12 cellular contexts compared by ENCODE assay signal in the genomic region with DNA sequence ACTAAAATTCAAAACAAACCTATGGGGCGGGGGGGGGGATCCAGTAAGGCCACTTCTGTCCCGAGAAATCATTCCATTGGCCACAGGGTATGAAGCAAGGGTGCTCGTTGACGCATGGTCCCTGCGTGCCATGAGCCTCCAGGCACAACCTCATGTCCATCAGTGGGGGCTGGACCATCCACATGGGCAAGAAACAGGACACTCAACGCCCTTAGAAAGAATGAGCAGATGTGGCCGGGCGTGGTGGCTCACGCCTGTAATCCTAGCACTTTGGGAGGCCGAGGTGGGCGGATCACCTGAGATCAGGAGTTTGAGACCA. TPM values are rescaled to one million over a fixed set of nuclear protein-coding genes. Genes with fewer than 3 reads are reported as not detected.
A peak's percentile ranks its signal among the peaks of the same experiment; 100 is the strongest.
DNase-seq lines count a peak whose midpoint lies in the region; ATAC-seq, FAIRE-seq and TF ChIP-seq lines count a peak whose summit lies in the region.
"Had no signal": no experiment of that assay in that cellular context is flagged by ENCODE, and none has a peak within 500 bp of the region (broad histone marks: within the 10 kb centered on the region; RNA-seq: fewer than 3 reads in every experiment).

No MANE protein-coding gene starts in this region.

- no peak overlapping the region for H4K5ac ChIP-seq in mesendoderm (ENCODE audit: low read length)

- no peak overlapping the region for H2BK120ac ChIP-seq in mesendoderm (ENCODE audit: low read depth, low read length)

- no peak overlapping the region for H2AK5ac ChIP-seq in mesendoderm (ENCODE audit: low read length)

- ATAC-seq in GM19397 (IDR thresholded peaks at IDR 0.05; ENCODE audit: unreplicated experiment): no peak

- H3K79me2 ChIP-seq in mesendoderm (ENCODE audit: control insufficient read depth, insufficient read depth, low read length): no peaks in the 10 kb centered on the region

- no peak for TF ChIP-seq RAD21 in liver (IDR thresholded peaks at IDR 0.05)

- intact Hi-C loops in ascending aorta (cut with DNase I) (loop anchor here (2.0 kb wide), 1 partner anchor 42 kb away; no protein-coding TSS in a partner anchor), stomach (cut with DNase I; ENCODE audit: low total_unique reads) (no loop called here)

- H3K27me3 ChIP-seq in ascending aorta (no peaks in the 10 kb centered on the region), liver (ENCODE audit: control insufficient read depth in 4 of 4, insufficient read depth in 4 of 4, low read length in 3 of 4) (no peaks in the 10 kb centered on the region), stomach (no peaks in the 10 kb centered on the region), mesendoderm (ENCODE audit: insufficient read depth, low read length, poor library complexity) (no peaks in the 10 kb centered on the region)

- H3K9ac ChIP-seq in liver (ENCODE audit: low read depth in 1 of 2, low read length in 2 of 2) (no peak overlapping the region), mesendoderm (ENCODE audit: low read length) (no peak overlapping the region)

- H3K4ac ChIP-seq in mesendoderm (ENCODE audit: low read depth, low read length): no peak overlapping the region

- TF ChIP-seq CTCF in ascending aorta (IDR thresholded peaks at IDR 0.05) (no peak), liver (IDR thresholded peaks at IDR 0.05; ENCODE audit: low read depth, low read length, missing input control) (no peak), stomach (IDR thresholded peaks at IDR 0.05) (no peak)

- TF ChIP-seq EP300 in stomach (IDR thresholded peaks at IDR 0.05): no peak

- no peak overlapping the region for H3K4me2 ChIP-seq in mesendoderm (ENCODE audit: low read length)

- no peak overlapping the region for H3K18ac ChIP-seq in mesendoderm (ENCODE audit: low read length)

- no peak overlapping the region for H3K23ac ChIP-seq in mesendoderm (ENCODE audit: low read length)

- no peak for FAIRE-seq in RCC 7860 (lab: Jason Lieb, UNC)
- FAIRE-seq: colon had no signal

- no peak for TF ChIP-seq POLR2A in stomach (IDR thresholded peaks at IDR 0.05)

- H3K56ac ChIP-seq in mesendoderm (ENCODE audit: low read length): no peak overlapping the region

- H3K4me3 ChIP-seq in ascending aorta (peak overlapping the region in 1 of 2 donors; percentile 19), liver (ENCODE audit: low read depth in 1 of 3, low read length in 3 of 3) (no peak overlapping the region), stomach (peak overlapping the region in 2 of 4 donors; percentile 4 to 25), mesendoderm (ENCODE audit: low read length) (no peak overlapping the region)

- no peak overlapping the region for H4K8ac ChIP-seq in mesendoderm (ENCODE audit: low read depth, low read length)

- H3K36me3 ChIP-seq in ascending aorta (peaks cover 42 to 47% of the 10 kb centered on the region in 2 donors), liver (ENCODE audit: control insufficient read depth in 4 of 4, insufficient read depth in 3 of 4, low read depth in 1 of 4, low read length in 3 of 4) (peaks cover 7 to 63% (median 45%) of the 10 kb centered on the region in 4 donors), stomach (peaks cover 0 to 51% (median 39%) of the 10 kb centered on the region in 4 donors), mesendoderm (ENCODE audit: control insufficient read depth, insufficient read depth, low read length) (no peaks in the 10 kb centered on the region)

- H3K9me3 ChIP-seq in ascending aorta: no peaks in the 10 kb centered on the region
- H3K9me3 ChIP-seq in liver (ENCODE audit: control insufficient read depth in 4 of 4, low read length in 3 of 4): no peaks in the 10 kb centered on the region
- no peaks in the 10 kb centered on the region for H3K9me3 ChIP-seq in stomach

- no peak overlapping the region for H2BK5ac ChIP-seq in mesendoderm (ENCODE audit: low read length)

- no peak overlapping the region for H2BK15ac ChIP-seq in mesendoderm (replicated peaks; ENCODE audit: low read depth)

- H3K4me1 ChIP-seq in ascending aorta (peaks cover 13 to 36% of the 10 kb centered on the region in 2 donors), liver (ENCODE audit: control insufficient read depth in 4 of 4, insufficient read depth in 4 of 4, low read length in 3 of 4) (peaks cover 3 to 83% (median 71%) of the 10 kb centered on the region in 4 donors), stomach (peaks cover 24 to 62% (median 40%) of the 10 kb centered on the region in 4 donors), mesendoderm (ENCODE audit: control insufficient read depth, low read depth, low read length) (no peaks in the 10 kb centered on the region)

- no peaks in the 10 kb centered on the region for H3K79me1 ChIP-seq in mesendoderm (ENCODE audit: low read length)

- DNase-seq in RPMI7951 (ENCODE audit: low read depth) (peak; percentile 100), ascending aorta (ENCODE audit: low spot score in 2 of 2) (no peak), stomach (no peak), mesendoderm (no peak), cerebellum (ENCODE audit: low spot score) (no peak), RCC 7860 (ENCODE audit: low spot score) (no peak)
- DNase-seq: activated CD8-positive, alpha-beta memory T cell treated with anti-CD3 and anti-CD28 coated beads, Interleukin-2, amount 50 U/mL, for 4 hours; NCI-H1436 treated with DMSO at 0.1 percent for 48 hours had no signal

- peak overlapping the region; percentile 88 to 89 for H3K27ac ChIP-seq in ascending aorta
- peak overlapping the region; percentile 89 to 95 for H3K27ac ChIP-seq in liver (ENCODE audit: low read depth in 1 of 2, low read length in 2 of 2)
- H3K27ac ChIP-seq in stomach: peak overlapping the region in 4 of 5 donors; percentile 75 to 85 (median 84)
- H3K27ac ChIP-seq in mesendoderm (ENCODE audit: low read depth, low read length): no peak overlapping the region
- H3K27ac ChIP-seq: HL-60 had no signal

- 35% methylated on average over 11 of the region's 11 CpGs for WGBS in liver
- WGBS in stomach, 5 donors: 53 to 68% (median 62%) methylated on average over 9 to 11 of the region's 11 CpGs
- no CpG with 5 or more reads among the region's 11 CpGs for WGBS in mesendoderm (ENCODE audit: extremely low coverage, insufficient coverage, low lambda C conversion rate)

TF ChIP-seq in liver, 16 proteins besides CTCF, POLR2A, EP300 and RAD21 (continues in another document):
- TF ChIP-seq, protein P1, sequence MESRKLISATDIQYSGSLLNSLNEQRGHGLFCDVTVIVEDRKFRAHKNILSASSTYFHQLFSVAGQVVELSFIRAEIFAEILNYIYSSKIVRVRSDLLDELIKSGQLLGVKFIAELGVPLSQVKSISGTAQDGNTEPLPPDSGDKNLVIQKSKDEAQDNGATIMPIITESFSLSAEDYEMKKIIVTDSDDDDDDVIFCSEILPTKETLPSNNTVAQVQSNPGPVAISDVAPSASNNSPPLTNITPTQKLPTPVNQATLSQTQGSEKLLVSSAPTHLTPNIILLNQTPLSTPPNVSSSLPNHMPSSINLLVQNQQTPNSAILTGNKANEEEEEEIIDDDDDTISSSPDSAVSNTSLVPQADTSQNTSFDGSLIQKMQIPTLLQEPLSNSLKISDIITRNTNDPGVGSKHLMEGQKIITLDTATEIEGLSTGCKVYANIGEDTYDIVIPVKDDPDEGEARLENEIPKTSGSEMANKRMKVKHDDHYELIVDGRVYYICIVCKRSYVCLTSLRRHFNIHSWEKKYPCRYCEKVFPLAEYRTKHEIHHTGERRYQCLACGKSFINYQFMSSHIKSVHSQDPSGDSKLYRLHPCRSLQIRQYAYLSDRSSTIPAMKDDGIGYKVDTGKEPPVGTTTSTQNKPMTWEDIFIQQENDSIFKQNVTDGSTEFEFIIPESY (IDR thresholded peaks at IDR 0.05): no peak
- no peak for TF ChIP-seq TAF1 (conservative IDR thresholded peaks at IDR 0.05)
- TF ChIP-seq HNF4G (IDR thresholded peaks at IDR 0.05): no peak
- TF ChIP-seq YY1 (IDR thresholded peaks at IDR 0.05): no peak
- no peak for TF ChIP-seq JUND (IDR thresholded peaks at IDR 0.05)
- TF ChIP-seq NR2F2 (IDR thresholded peaks at IDR 0.05): no peak
- no peak for TF ChIP-seq FOXA2 (IDR thresholded peaks at IDR 0.05)
- TF ChIP-seq, protein P2, sequence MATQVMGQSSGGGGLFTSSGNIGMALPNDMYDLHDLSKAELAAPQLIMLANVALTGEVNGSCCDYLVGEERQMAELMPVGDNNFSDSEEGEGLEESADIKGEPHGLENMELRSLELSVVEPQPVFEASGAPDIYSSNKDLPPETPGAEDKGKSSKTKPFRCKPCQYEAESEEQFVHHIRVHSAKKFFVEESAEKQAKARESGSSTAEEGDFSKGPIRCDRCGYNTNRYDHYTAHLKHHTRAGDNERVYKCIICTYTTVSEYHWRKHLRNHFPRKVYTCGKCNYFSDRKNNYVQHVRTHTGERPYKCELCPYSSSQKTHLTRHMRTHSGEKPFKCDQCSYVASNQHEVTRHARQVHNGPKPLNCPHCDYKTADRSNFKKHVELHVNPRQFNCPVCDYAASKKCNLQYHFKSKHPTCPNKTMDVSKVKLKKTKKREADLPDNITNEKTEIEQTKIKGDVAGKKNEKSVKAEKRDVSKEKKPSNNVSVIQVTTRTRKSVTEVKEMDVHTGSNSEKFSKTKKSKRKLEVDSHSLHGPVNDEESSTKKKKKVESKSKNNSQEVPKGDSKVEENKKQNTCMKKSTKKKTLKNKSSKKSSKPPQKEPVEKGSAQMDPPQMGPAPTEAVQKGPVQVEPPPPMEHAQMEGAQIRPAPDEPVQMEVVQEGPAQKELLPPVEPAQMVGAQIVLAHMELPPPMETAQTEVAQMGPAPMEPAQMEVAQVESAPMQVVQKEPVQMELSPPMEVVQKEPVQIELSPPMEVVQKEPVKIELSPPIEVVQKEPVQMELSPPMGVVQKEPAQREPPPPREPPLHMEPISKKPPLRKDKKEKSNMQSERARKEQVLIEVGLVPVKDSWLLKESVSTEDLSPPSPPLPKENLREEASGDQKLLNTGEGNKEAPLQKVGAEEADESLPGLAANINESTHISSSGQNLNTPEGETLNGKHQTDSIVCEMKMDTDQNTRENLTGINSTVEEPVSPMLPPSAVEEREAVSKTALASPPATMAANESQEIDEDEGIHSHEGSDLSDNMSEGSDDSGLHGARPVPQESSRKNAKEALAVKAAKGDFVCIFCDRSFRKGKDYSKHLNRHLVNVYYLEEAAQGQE (IDR thresholded peaks at IDR 0.05): no peak
- no peak for TF ChIP-seq FOXA1 (IDR thresholded peaks at IDR 0.05)
- peak in 1 of 2 donors; percentile 0 for TF ChIP-seq HNF4A (conservative IDR thresholded peaks at IDR 0.05)
- TF ChIP-seq, protein P3, sequence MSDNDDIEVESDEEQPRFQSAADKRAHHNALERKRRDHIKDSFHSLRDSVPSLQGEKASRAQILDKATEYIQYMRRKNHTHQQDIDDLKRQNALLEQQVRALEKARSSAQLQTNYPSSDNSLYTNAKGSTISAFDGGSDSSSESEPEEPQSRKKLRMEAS (IDR thresholded peaks at IDR 0.05): peak; percentile 9

RNA-seq across cellular contexts. Expression of a gene that starts 12.1 kb away (rescaled TPM):
- 650 and 793 TPM in 2 replicates for total RNA-seq in RPMI7951 (2014; rRNA removed; shearing (Covaris generic))
- total RNA-seq in ascending aorta (529 TPM), liver (100 to 1,000 TPM; 120 to 260 TPM), stomach (100 to 1,000 TPM in 1 of 5 donors, 10 to 100 TPM in 4; 27.8 to 195 (median 44.3) TPM), cerebellum (10.8 TPM)
- polyA plus RNA-seq in liver (100 to 1,000 TPM; 106 to 375 TPM), stomach (10 to 100 TPM; 16.2 to 28.0 (median 25.1) TPM)
- polyA plus RNA-seq in mesendoderm (2013, experiment 1 of 2): 0.56 TPM
- 0.56 TPM for polyA plus RNA-seq in mesendoderm (2013, experiment 2 of 2)
